7 cellular contexts compared by ENCODE assay signal in genomic region chr6:52389264-52389625, GRCh38. TPM values are rescaled to one million over a fixed set of nuclear protein-coding genes. Genes with fewer than 3 reads are reported as not detected.
DNase-seq lines count a peak whose midpoint lies in the region; TF ChIP-seq lines count a peak whose summit lies in the region.

No MANE protein-coding gene starts in this region.

- in situ Hi-C loops in GM23248 (cut with MboI), result no loop called here

- no peak for DNase-seq in GM23248
- DNase-seq in stimulated activated naive CD4-positive, alpha-beta T cell (lab: John Stamatoyannopoulos, UW), result no peak
- no peak for DNase-seq in NCI-H526 (lab: John Stamatoyannopoulos, UW)
- no peak for DNase-seq in NCI-H1417 treated with DMSO at 0.1 percent for 48 hours (lab: John Stamatoyannopoulos, UW)

- no peak overlapping the region for H2AFZ ChIP-seq in GM23248
- no peak overlapping the region for H2AFZ ChIP-seq in OCI-LY1 (ENCODE audit: low read length)
- peak overlapping the region; percentile 58 for H2AFZ ChIP-seq in parathyroid adenoma

- no peak overlapping the region for H3K9ac ChIP-seq in GM23248
- H3K9ac ChIP-seq in OCI-LY1 (ENCODE audit: low read length), result peak overlapping the region; percentile 58; the same call in 1 of the 2 replicates
- no peak overlapping the region for H3K9ac ChIP-seq in parathyroid adenoma

- H3K36me3 ChIP-seq in GM23248 (ENCODE audit: low read depth), result no peaks in the 10 kb centered on the region
- no peaks in the 10 kb centered on the region; the same call in 1 of the 2 replicates for H3K36me3 ChIP-seq in OCI-LY1 (ENCODE audit: insufficient read depth, low read length)
- H3K36me3 ChIP-seq in parathyroid adenoma (ENCODE audit: control insufficient read depth, insufficient read depth, low read length), result no peaks in the 10 kb centered on the region

- H3K27me3 ChIP-seq in GM23248 (replicated peaks; ENCODE audit: insufficient read depth) (no peaks in the 10 kb centered on the region), OCI-LY1 (ENCODE audit: insufficient read depth, low read length) (no peaks in the 10 kb centered on the region), parathyroid adenoma (ENCODE audit: control insufficient read depth, insufficient read depth, low read length) (no peaks in the 10 kb centered on the region)

- no peaks in the 10 kb centered on the region for H3K9me2 ChIP-seq in GM23248 (ENCODE audit: insufficient read depth)
- H3K9me2 ChIP-seq in OCI-LY1 (ENCODE audit: low read depth, low read length), result no peaks in the 10 kb centered on the region

- H4K20me1 ChIP-seq in GM23248 (ENCODE audit: insufficient read depth) (no peaks in the 10 kb centered on the region), OCI-LY1 (ENCODE audit: insufficient read depth, low read length) (no peaks in the 10 kb centered on the region)

- WGBS in GM23248 (ENCODE audit: low coverage in 1 of 2, low lambda C conversion rate in 2 of 2, missing lambda C conversion rate in 2 of 2), 2 experiments, result 91 to 100% methylated on average over 1 of the region's 1 CpG

- H3K4me3 ChIP-seq in GM23248 (no peak overlapping the region), OCI-LY1 (ENCODE audit: low read depth, low read length, poor library complexity, severe bottlenecking) (peak overlapping the region; percentile 30), parathyroid adenoma (ENCODE audit: low read depth, low read length) (no peak overlapping the region)

- H3F3A ChIP-seq in GM23248 (ENCODE audit: insufficient read depth) (peaks cover 38% of the 10 kb centered on the region), OCI-LY1 (ENCODE audit: insufficient read depth, low read length) (no peaks in the 10 kb centered on the region)

- H3K27ac ChIP-seq in GM23248 (no peak overlapping the region), OCI-LY1 (ENCODE audit: low read depth, low read length, poor library complexity, severe bottlenecking) (peak overlapping the region; percentile 87), cingulate gyrus (ENCODE audit: low read depth, low read length) (peak overlapping the region; percentile 97), parathyroid adenoma (peak overlapping the region; percentile 34)

- H3K4me2 ChIP-seq in GM23248 (ENCODE audit: unreplicated experiment) (peak overlapping the region; percentile 50), OCI-LY1 (ENCODE audit: low read length) (peak overlapping the region; percentile 59; the same call in 1 of the 2 replicates), parathyroid adenoma (ENCODE audit: low read length) (no peak overlapping the region)

- H3K4me1 ChIP-seq in GM23248 (ENCODE audit: insufficient read depth) (peaks cover 28% of the 10 kb centered on the region), OCI-LY1 (ENCODE audit: insufficient read depth, low read length, severe bottlenecking) (peaks cover 32% of the 10 kb centered on the region), parathyroid adenoma (peaks cover 13% of the 10 kb centered on the region)

- no peaks in the 10 kb centered on the region for H3K9me3 ChIP-seq in GM23248 (ENCODE audit: low read depth)
- no peaks in the 10 kb centered on the region for H3K9me3 ChIP-seq in OCI-LY1 (ENCODE audit: low read length)
- H3K9me3 ChIP-seq in parathyroid adenoma (ENCODE audit: control insufficient read depth, low read length), result no peaks in the 10 kb centered on the region

- no peaks in the 10 kb centered on the region for H3K79me2 ChIP-seq in GM23248 (ENCODE audit: insufficient read depth)
- H3K79me2 ChIP-seq in OCI-LY1 (ENCODE audit: insufficient read depth, low read length), result no peaks in the 10 kb centered on the region
- no peaks in the 10 kb centered on the region for H3K79me2 ChIP-seq in parathyroid adenoma

- TF ChIP-seq CTCF in OCI-LY1 (IDR thresholded peaks at IDR 0.05; ENCODE audit: low read length) (no peak), parathyroid adenoma (IDR thresholded peaks at IDR 0.05) (no peak)

RNA-seq across cellular contexts. Expression of gene PAQR8, which starts 27.3 kb away (rescaled TPM):
- total RNA-seq in GM23248 (2014; rRNA removed; shearing (Covaris generic)), result 1.5 and 3.4 TPM in 2 replicates
- polyA plus RNA-seq in GM23248 (2016; fragmentation: Nextera tagmentation; extraction: Ambion mirVana), result 1.8 and 2.5 TPM in 2 replicates

RNA-seq across cellular contexts. Expression of gene EFHC1, which starts 30.9 kb away (rescaled TPM):
- total RNA-seq in GM23248 (2014; rRNA removed; shearing (Covaris generic)), result 21.6 and 36.1 TPM in 2 replicates
- 25.0 and 29.7 TPM in 2 replicates for polyA plus RNA-seq in GM23248 (2016; fragmentation: Nextera tagmentation; extraction: Ambion mirVana)
